ENCODE assay signal across 1 cellular context in the genomic region with DNA sequence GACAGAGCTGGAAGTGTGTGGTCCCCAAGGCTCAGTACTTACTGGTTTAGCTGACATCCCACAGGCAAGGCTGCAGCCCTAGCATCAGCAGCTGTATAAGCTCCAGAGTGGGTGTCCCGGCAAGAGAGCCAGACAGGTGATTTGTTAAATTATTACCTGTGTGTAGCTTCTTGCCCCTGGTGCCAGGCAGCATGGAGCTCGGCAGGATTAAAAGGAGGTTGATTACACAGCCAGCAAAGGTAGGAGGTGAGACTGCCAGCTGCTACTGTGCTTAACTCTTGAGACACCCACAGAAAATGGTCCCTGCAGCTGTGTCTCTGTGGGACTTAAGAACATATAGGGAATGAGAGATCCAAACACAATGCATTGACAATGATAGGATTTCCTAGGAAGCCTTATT.
TF ChIP-seq lines count a peak whose summit lies in the region.

No MANE protein-coding gene starts in this region.

TF ChIP-seq in SK-N-SH, 30 proteins besides CTCF, POLR2A, EP300 and RAD21 (continued from another document):
- TF ChIP-seq REST (IDR thresholded peaks at IDR 0.05; ENCODE audit: low read depth, low read length) (no peak), ELF1 (IDR thresholded peaks at IDR 0.05) (no peak), ZBTB33 (IDR thresholded peaks at IDR 0.05; ENCODE audit: borderline replicate concordance, low read depth) (no peak), NFIC (IDR thresholded peaks at IDR 0.05; ENCODE audit: borderline replicate concordance) (no peak), EZH2phosphoT487 (IDR thresholded peaks at IDR 0.05; ENCODE audit: borderline replicate concordance, low read depth) (no peak), GABPA (IDR thresholded peaks at IDR 0.05; ENCODE audit: low read depth) (no peak), SIN3A (IDR thresholded peaks at IDR 0.05; ENCODE audit: borderline replicate concordance, low read depth, low read length) (no peak), RFX5 (IDR thresholded peaks at IDR 0.05; ENCODE audit: low read length) (no peak), RXRA (IDR thresholded peaks at IDR 0.05; ENCODE audit: borderline replicate concordance, low read depth) (no peak)
